Comparison of ENCODE assay signal across 8 cellular contexts in the genomic region with DNA sequence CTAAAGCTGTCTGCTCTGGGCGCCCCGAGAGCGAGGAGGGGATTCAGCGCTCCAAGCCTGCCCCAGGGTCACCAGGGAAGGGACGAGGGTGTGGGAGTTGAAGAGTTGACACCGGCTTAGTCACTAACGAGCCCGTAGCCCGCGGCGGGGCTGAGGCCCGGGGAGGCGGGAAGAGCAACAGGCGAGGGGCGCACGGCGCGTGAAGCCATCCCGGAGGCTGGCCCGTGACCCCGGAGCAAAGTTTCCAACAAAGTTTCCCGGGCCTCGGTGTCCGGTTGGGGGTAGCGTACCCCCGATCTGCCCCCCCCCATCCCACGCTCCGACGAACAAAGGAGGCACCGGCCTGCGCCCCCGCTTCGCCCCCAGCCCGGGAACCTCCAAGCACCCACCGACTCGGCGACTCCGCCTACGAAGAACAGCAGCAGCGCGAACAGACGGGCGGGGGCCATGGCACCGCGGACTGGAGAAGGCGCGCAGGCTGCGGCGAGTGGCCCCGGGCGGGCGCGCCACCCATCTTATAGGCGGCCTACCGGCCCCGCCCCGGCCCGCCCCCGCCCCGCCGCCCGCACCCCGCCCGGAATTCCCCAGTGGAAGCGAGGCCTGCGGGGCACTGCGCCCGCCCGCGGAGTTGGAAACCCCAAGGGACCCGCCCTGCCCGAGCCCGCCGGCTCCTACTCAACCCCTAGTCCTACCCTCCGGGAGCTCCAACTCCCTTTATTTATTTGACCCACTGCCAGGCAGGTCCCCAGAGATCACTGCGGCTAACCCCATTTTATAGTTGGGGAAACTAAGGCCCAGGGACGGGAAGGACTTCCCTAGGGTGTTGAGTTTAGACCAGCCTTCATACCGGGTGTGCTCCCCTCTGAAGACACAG. TPM values are rescaled to one million over a fixed set of nuclear protein-coding genes. Genes with fewer than 3 reads are reported as not detected.
DNase-seq lines count a peak whose midpoint lies in the region; ATAC-seq lines count a peak whose summit lies in the region.

A gene with protein sequence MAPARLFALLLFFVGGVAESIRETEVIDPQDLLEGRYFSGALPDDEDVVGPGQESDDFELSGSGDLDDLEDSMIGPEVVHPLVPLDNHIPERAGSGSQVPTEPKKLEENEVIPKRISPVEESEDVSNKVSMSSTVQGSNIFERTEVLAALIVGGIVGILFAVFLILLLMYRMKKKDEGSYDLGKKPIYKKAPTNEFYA (minus strand): TSS at position 489 of the 874 bp plus-strand sequence. CDS start 40 bp downstream, at position 449.

- peaks cover 26 to 41% of the 10 kb centered on the region in 2 donors for H3K27me3 Mint-ChIP-seq in stimulated activated naive B cell treated with anti-CD40 and anti-IgM and Interleukin-4, amounts not matched to agents 10 μg/mL and 1 μg/mL and 100 μg/mL, for 72 hours

- H3K36me3 ChIP-seq in esophagus (ENCODE audit: control insufficient read depth in 2 of 2, insufficient read depth in 2 of 2, low read length in 1 of 2) = no peaks in the 10 kb centered on the region

- peak; percentile 69 to 73 for ATAC-seq in stimulated activated naive B cell treated with anti-CD40 and anti-IgM and Interleukin-4, amounts not matched to agents 10 μg/mL and 1 μg/mL and 100 μg/mL, for 72 hours (replicated peaks)

- peak within 1 kb of the TSS; percentile 89 to 98 for H3K27ac ChIP-seq in esophagus (ENCODE audit: low read depth in 2 of 2, low read length in 1 of 2)

- H3K36me3 Mint-ChIP-seq in stimulated activated naive B cell treated with anti-CD40 and anti-IgM and Interleukin-4, amounts not matched to agents 10 μg/mL and 1 μg/mL and 100 μg/mL, for 72 hours = no peaks in the 10 kb centered on the region

- DNase-seq in DMS 273 (lab: John Stamatoyannopoulos, UW; ENCODE audit: unreplicated experiment) = peak; percentile 74
- DNase-seq in DMS 273 treated with DMSO at 0.1 percent for 48 hours (lab: John Stamatoyannopoulos, UW) = no peak
- peak; percentile 23 for DNase-seq in NCI-H82 treated with DMSO at 0.1 percent for 48 hours (lab: John Stamatoyannopoulos, UW; ENCODE audit: unreplicated experiment)
- DNase-seq in activated T-cell treated with anti-CD3 and anti-CD28 coated beads, Interleukin-2, amount 50 U/mL, for 48 hours = peak; percentile 75 to 81
- DNase-seq in myocyte (ENCODE audit: low read depth) = peak; percentile 76
- no peak for DNase-seq in stimulated activated naive B cell treated with anti-CD40 and anti-IgM and Interleukin-4, amounts not matched to agents 10 μg/mL and 1 μg/mL and 100 μg/mL, for 72 hours
- no peak for DNase-seq in cerebellum (ENCODE audit: low spot score)

- peak within 1 kb of the TSS; percentile 77 to 86 for H3K4me3 ChIP-seq in esophagus (ENCODE audit: low read depth in 1 of 2, low read length in 2 of 2)

- H3K27ac Mint-ChIP-seq in stimulated activated naive B cell treated with anti-CD40 and anti-IgM and Interleukin-4, amounts not matched to agents 10 μg/mL and 1 μg/mL and 100 μg/mL, for 72 hours = peak within 1 kb of the TSS; percentile 37

- H3K9me3 Mint-ChIP-seq in stimulated activated naive B cell treated with anti-CD40 and anti-IgM and Interleukin-4, amounts not matched to agents 10 μg/mL and 1 μg/mL and 100 μg/mL, for 72 hours = no peaks in the 10 kb centered on the region

- H3K27me3 ChIP-seq in esophagus (ENCODE audit: control insufficient read depth in 1 of 2, insufficient read depth in 2 of 2, low read length in 2 of 2) = no peaks in the 10 kb centered on the region

- peaks cover 2 to 10% of the 10 kb centered on the region in 2 donors for H3K4me1 ChIP-seq in esophagus (ENCODE audit: control insufficient read depth in 2 of 2, insufficient read depth in 2 of 2, low read length in 1 of 2)

- peak within 1 kb of the TSS; percentile 77 to 80 for H3K4me3 Mint-ChIP-seq in stimulated activated naive B cell treated with anti-CD40 and anti-IgM and Interleukin-4, amounts not matched to agents 10 μg/mL and 1 μg/mL and 100 μg/mL, for 72 hours

- no peaks in the 10 kb centered on the region for H3K9me3 ChIP-seq in esophagus (ENCODE audit: control insufficient read depth in 2 of 2, insufficient read depth in 1 of 2, low read depth in 1 of 2, low read length in 1 of 2)

- 1 to 2% methylated on average over 55 to 78 of the region's 78 CpGs for WGBS in esophagus, 2 donors

- H3K4me1 Mint-ChIP-seq in stimulated activated naive B cell treated with anti-CD40 and anti-IgM and Interleukin-4, amounts not matched to agents 10 μg/mL and 1 μg/mL and 100 μg/mL, for 72 hours = peaks cover 28 to 34% of the 10 kb centered on the region in 2 donors

RNA-seq across cellular contexts. Expression of the gene that starts here (rescaled TPM):
- 10 to 100 TPM; 49.4 to 64.6 TPM for polyA plus RNA-seq in esophagus
- total RNA-seq in myocyte = 34.8 and 51.5 TPM in 2 replicates
- 42.9 TPM for polyA plus RNA-seq in myocyte (2012)
- total RNA-seq in cerebellum = 1.6 TPM

Comparison
In these comparisons a context has a peak if more than half of its experiments do, and no peak if none do; other contexts are left out.
1. RNA of the gene that starts here (total RNA-seq): 34.8 to 51.5 TPM in myocyte; 1.6 TPM in cerebellum (single experiment); every median in the first group is over 10 times any median in the second.
2. DNase-seq: peak in DMS 273 (single experiment), NCI-H82 treated with DMSO at 0.1 percent for 48 hours (single experiment), activated T-cell treated with anti-CD3 and anti-CD28 coated beads, Interleukin-2, amount 50 U/mL, for 48 hours (2 of 2) and myocyte (single experiment); none in DMS 273 treated with DMSO at 0.1 percent for 48 hours (single experiment), stimulated activated naive B cell treated with anti-CD40 and anti-IgM and Interleukin-4, amounts not matched to agents 10 μg/mL and 1 μg/mL and 100 μg/mL, for 72 hours (single experiment) and cerebellum (single experiment).